In the genomic region with DNA sequence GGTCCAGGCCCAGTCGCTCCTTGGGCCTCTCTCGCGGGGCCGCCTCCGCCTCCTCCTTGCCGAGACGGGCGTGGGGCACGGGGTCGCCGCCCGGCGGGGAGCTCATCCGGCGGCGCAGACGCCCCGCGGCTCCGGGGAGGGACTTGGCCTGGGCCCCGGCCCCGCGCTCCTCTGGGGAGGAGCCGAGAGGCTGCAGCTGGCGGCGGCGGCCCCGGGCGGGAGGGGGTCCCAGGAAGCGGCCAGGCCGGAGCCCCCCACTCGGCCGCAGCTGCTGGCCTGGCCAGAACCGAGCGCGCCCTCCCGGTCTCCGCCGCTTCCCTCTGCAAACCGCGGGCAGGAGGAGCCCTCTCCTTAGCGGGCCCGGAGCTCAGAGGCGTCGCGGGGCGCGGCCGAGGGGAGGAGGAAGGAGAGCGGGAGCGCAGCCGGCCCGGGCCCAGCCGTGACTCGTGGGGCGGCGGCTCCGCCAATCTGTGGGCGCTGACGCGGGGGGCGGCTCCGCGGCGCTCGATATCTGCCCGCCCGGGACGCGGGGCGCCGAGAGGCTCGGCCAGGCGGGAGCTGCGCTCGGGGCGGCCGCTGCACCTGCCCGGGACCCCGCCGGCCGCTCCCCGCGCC, we compare ENCODE assay signal across 1 cellular context.
TF ChIP-seq lines count a peak whose summit lies in the region.

A gene (plus strand): TSS at position 537 of the 615 bp plus-strand sequence. CDS start 629 bp downstream, outside the sequence.

TF ChIP-seq in WTC11, 78 proteins besides CTCF, POLR2A, EP300 and RAD21 (continued from another document):
- TF ChIP-seq ZNF138 (CRISPR knock-in tag; conservative IDR thresholded peaks at IDR 0.05) (no peak), SP1 (CRISPR knock-in tag; conservative IDR thresholded peaks at IDR 0.05) (peak; percentile 9)
- TF ChIP-seq, protein P1, sequence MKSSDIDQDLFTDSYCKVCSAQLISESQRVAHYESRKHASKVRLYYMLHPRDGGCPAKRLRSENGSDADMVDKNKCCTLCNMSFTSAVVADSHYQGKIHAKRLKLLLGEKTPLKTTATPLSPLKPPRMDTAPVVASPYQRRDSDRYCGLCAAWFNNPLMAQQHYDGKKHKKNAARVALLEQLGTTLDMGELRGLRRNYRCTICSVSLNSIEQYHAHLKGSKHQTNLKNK (CRISPR knock-in tag; IDR thresholded peaks at IDR 0.05): no peak
- TF ChIP-seq, protein P2, sequence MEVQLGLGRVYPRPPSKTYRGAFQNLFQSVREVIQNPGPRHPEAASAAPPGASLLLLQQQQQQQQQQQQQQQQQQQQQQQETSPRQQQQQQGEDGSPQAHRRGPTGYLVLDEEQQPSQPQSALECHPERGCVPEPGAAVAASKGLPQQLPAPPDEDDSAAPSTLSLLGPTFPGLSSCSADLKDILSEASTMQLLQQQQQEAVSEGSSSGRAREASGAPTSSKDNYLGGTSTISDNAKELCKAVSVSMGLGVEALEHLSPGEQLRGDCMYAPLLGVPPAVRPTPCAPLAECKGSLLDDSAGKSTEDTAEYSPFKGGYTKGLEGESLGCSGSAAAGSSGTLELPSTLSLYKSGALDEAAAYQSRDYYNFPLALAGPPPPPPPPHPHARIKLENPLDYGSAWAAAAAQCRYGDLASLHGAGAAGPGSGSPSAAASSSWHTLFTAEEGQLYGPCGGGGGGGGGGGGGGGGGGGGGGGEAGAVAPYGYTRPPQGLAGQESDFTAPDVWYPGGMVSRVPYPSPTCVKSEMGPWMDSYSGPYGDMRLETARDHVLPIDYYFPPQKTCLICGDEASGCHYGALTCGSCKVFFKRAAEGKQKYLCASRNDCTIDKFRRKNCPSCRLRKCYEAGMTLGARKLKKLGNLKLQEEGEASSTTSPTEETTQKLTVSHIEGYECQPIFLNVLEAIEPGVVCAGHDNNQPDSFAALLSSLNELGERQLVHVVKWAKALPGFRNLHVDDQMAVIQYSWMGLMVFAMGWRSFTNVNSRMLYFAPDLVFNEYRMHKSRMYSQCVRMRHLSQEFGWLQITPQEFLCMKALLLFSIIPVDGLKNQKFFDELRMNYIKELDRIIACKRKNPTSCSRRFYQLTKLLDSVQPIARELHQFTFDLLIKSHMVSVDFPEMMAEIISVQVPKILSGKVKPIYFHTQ (CRISPR knock-in tag; IDR thresholded peaks at IDR 0.05): no peak
